8 cellular contexts compared by ENCODE assay signal in genomic region chr2:225041210-225041870, GRCh38. TPM values are rescaled to one million over a fixed set of nuclear protein-coding genes. Genes with fewer than 3 reads are reported as not detected.
DNase-seq lines count a peak whose midpoint lies in the region; ATAC-seq, FAIRE-seq and TF ChIP-seq lines count a peak whose summit lies in the region.

No MANE protein-coding gene starts in this region.

- peak; percentile 58 for ATAC-seq in GM19043 (IDR thresholded peaks at IDR 0.05; ENCODE audit: low read depth, unreplicated experiment)
- peak; percentile 66 for ATAC-seq in HG03354 (IDR thresholded peaks at IDR 0.05; ENCODE audit: poor library complexity, severe bottlenecking, unreplicated experiment)

- H3K36me3 ChIP-seq in keratinocyte (ENCODE audit: control insufficient read depth in 2 of 2, extremely low read depth in 1 of 2, insufficient read depth in 2 of 2, low read length in 2 of 2): no peaks in the 10 kb centered on the region

- H3K4me3 ChIP-seq in keratinocyte (ENCODE audit: control insufficient read depth in 2 of 3, extremely low read depth in 1 of 3, insufficient read depth in 2 of 3, low read depth in 1 of 3, low read length in 3 of 3): peak overlapping the region; percentile 39 to 70 (median 69)

- peak; percentile 41 for DNase-seq in AG08395 (ENCODE audit: low spot score)
- DNase-seq in T-helper 1 cell: peak; percentile 42 to 83 (median 51)
- peak; percentile 41 for DNase-seq in astrocyte of the hippocampus (ENCODE audit: low read depth, low spot score)
- DNase-seq in keratinocyte (ENCODE audit: low read depth, low spot score): no peak
- peak in 3 of 4 experiments; percentile 35 to 57 (median 53) for DNase-seq in stimulated activated CD4-positive, alpha-beta T cell treated with anti-CD3 and anti-CD28 coated beads, Interleukin-1b, Interleukin-23, amount 100 ng/mL, for 24 hours (ENCODE audit: low read depth in 4 of 4, low spot score in 1 of 4)
- no peak for DNase-seq in inferior parietal cortex (ENCODE audit: extremely low spot score)

- no peak overlapping the region for H3K27ac ChIP-seq in keratinocyte (ENCODE audit: control insufficient read depth, insufficient read depth, low read length)

- dilution Hi-C loops in keratinocyte (cut with MboI; ENCODE audit: extremely low pct_ligation_motif_present, low sequenced_read_pairs): no loop called here

- no peaks in the 10 kb centered on the region for H3K9me1 ChIP-seq in keratinocyte (ENCODE audit: control insufficient read depth, extremely low read depth, insufficient read depth, low read length)

- TF ChIP-seq CTCF in keratinocyte (optimal IDR thresholded peaks at IDR 0.05 in 1 of 3, IDR thresholded peaks at IDR 0.05 in 1 of 3, conservative IDR thresholded peaks at IDR 0.05 in 1 of 3; ENCODE audit: extremely low read depth in 1 of 3, insufficient read depth in 2 of 3, low read length in 3 of 3): no peak

- peak overlapping the region; percentile 84 for H2AFZ ChIP-seq in keratinocyte (ENCODE audit: control insufficient read depth, low read length)

- H3K79me2 ChIP-seq in keratinocyte (ENCODE audit: control insufficient read depth, insufficient read depth, low read length): no peaks in the 10 kb centered on the region

- FAIRE-seq in keratinocyte (lab: Jason Lieb, UNC): peak; percentile 43

- H3K27me3 ChIP-seq in keratinocyte (ENCODE audit: control insufficient read depth, extremely low read depth, insufficient read depth, low read length): peaks cover 24% of the 10 kb centered on the region

- H3K9me3 ChIP-seq in keratinocyte (ENCODE audit: control insufficient read depth, low read depth, low read length): no peaks in the 10 kb centered on the region

- no peaks in the 10 kb centered on the region for H4K20me1 ChIP-seq in keratinocyte (ENCODE audit: control insufficient read depth, extremely low read depth, insufficient read depth, low read length)

- no peak overlapping the region for H3K9ac ChIP-seq in keratinocyte (ENCODE audit: control insufficient read depth, extremely low read depth, insufficient read depth, low read length)

- peaks cover 4% of the 10 kb centered on the region for H3K4me1 ChIP-seq in keratinocyte (ENCODE audit: control insufficient read depth, extremely low read depth, insufficient read depth, low read length)

- peak overlapping the region; percentile 90 for H3K4me2 ChIP-seq in keratinocyte (ENCODE audit: control insufficient read depth, extremely low read depth, insufficient read depth, low read depth, low read length)

RNA-seq across cellular contexts. Expression of gene DOCK10, which starts 0.9 kb away (rescaled TPM):
- 1.0 to 2.5 TPM (median 1.4 TPM) in 3 replicates for polyA plus RNA-seq in keratinocyte
- 0.27 TPM for polyA plus RNA-seq in keratinocyte (2011; ENCODE audit: low read depth)
- 0.21 and 0.29 TPM in 2 replicates for polyA plus RNA-seq in keratinocyte (2011; cell fraction: cytosol; rRNA removed)
- 0.80 and 1.8 TPM in 2 replicates for polyA plus RNA-seq in keratinocyte (2011; cell fraction: nucleus; rRNA removed)
- polyA plus RNA-seq in keratinocyte (2012; ENCODE audit: low replicate concordance): 0.01 and 0.58 TPM in 2 replicates
- polyA minus RNA-seq in keratinocyte: 1.2 to 2.7 TPM (median 1.5 TPM) in 3 replicates
- polyA minus RNA-seq in keratinocyte (2011; cell fraction: cytosol; rRNA and poly(A)+ RNA removed): 4.0 TPM
- 1.3 and 1.6 TPM in 2 replicates for polyA minus RNA-seq in keratinocyte (2011; cell fraction: nucleus; rRNA and poly(A)+ RNA removed)

Comparison
In these comparisons a context has a peak if more than half of its experiments do, and no peak if none do; other contexts are left out.
1. DNase-seq: peak in AG08395 (single experiment), T-helper 1 cell (5 of 5), astrocyte of the hippocampus (single experiment) and stimulated activated CD4-positive, alpha-beta T cell treated with anti-CD3 and anti-CD28 coated beads, Interleukin-1b, Interleukin-23, amount 100 ng/mL, for 24 hours (3 of 4); none in keratinocyte (single experiment) and inferior parietal cortex (single experiment).